18 cellular contexts compared by ENCODE assay signal in genomic region chr1:5575396-5576110, GRCh38.
"Had no signal": no experiment of that assay in that cellular context is flagged by ENCODE, and none has a peak within 500 bp of the region (broad histone marks: within the 10 kb centered on the region; RNA-seq: fewer than 3 reads in every experiment).

No MANE protein-coding gene starts in this region.

- H3K4me1 ChIP-seq: foreskin keratinocyte, testis, tibial nerve had no signal

- H3K79me2 ChIP-seq: hepatocyte had no signal

- ATAC-seq: foreskin keratinocyte; left colon; naive thymus-derived CD4-positive, alpha-beta T cell had no signal

- H3K36me3 ChIP-seq: neutrophil, tibial nerve had no signal

- H3K4me2 ChIP-seq: hepatocyte had no signal

- H3K36me3 Mint-ChIP-seq: naive thymus-derived CD4-positive, alpha-beta T cell; stimulated activated effector memory CD8-positive, alpha-beta T cell treated with anti-CD3 and anti-CD28 coated beads, Interleukin-12 subunit alpha, Interleukin-12 subunit beta, amount 100 ng/mL, for 72 hours had no signal

- H2AFZ ChIP-seq: hepatocyte had no signal

- DNase-seq: caudate nucleus; cortex of kidney; dorsolateral prefrontal cortex; effector memory CD4-positive, alpha-beta T cell; foreskin keratinocyte; left colon; mesendoderm; small intestine; stimulated activated CD4-positive, alpha-beta T cell treated with anti-CD3 and anti-CD28 coated beads, Interleukin-2, amount 100 ng/mL, for 48 hours; stimulated activated CD8-positive, alpha-beta memory T cell treated with anti-CD3 and anti-CD28 coated beads, Interleukin-4, amount 100 ng/mL, for 48 hours; testis had no signal

- H3K27me3 ChIP-seq: foreskin keratinocyte, hepatocyte, neutrophil, testis, tibial nerve had no signal

- H3K27ac Mint-ChIP-seq: naive thymus-derived CD4-positive, alpha-beta T cell; stimulated activated effector memory CD8-positive, alpha-beta T cell treated with anti-CD3 and anti-CD28 coated beads, Interleukin-12 subunit alpha, Interleukin-12 subunit beta, amount 100 ng/mL, for 72 hours; stimulated activated naive CD8-positive, alpha-beta T cell treated with anti-CD3 and anti-CD28 coated beads, Interleukin-15, Interleukin-2, amounts not matched to agents 100 ng/mL and 50 ng/mL, for 24 hours had no signal

- H3K27ac ChIP-seq: dorsolateral prefrontal cortex, epithelial cell of prostate, foreskin keratinocyte, hepatocyte, neutrophil, testis, tibial nerve had no signal

- H3K4me3 Mint-ChIP-seq: stimulated activated effector memory CD8-positive, alpha-beta T cell treated with anti-CD3 and anti-CD28 coated beads, Interleukin-12 subunit alpha, Interleukin-12 subunit beta, amount 100 ng/mL, for 72 hours; stimulated activated naive CD8-positive, alpha-beta T cell treated with anti-CD3 and anti-CD28 coated beads, Interleukin-15, Interleukin-2, amounts not matched to agents 100 ng/mL and 50 ng/mL, for 24 hours had no signal

- H3K4me3 ChIP-seq: dorsolateral prefrontal cortex, hepatocyte, testis, tibial nerve had no signal

- H3K9me3 ChIP-seq: neutrophil, testis had no signal
